Comparison of ENCODE assay signal across 18 cellular contexts in genomic region chr10:77527839-77528238, GRCh38.
DNase-seq lines count a peak whose midpoint lies in the region; ATAC-seq, FAIRE-seq and TF ChIP-seq lines count a peak whose summit lies in the region.
"Had no signal": no experiment of that assay in that cellular context is flagged by ENCODE, and none has a peak within 500 bp of the region (broad histone marks: within the 10 kb centered on the region; RNA-seq: fewer than 3 reads in every experiment).

No MANE protein-coding gene starts in this region.

- no peak for TF ChIP-seq EP300 in A549 (IDR thresholded peaks at IDR 0.05)

- CTCF ChIA-PET in A549 (lab: Yijun Ruan, JAX) = interaction anchor here (0.6 kb wide), 1 partner anchor 77 kb away, joined by 3 read pairs; no protein-coding TSS in a partner anchor

- H3K27ac ChIP-seq in A549 (peak overlapping the region in 1 of 2 experiments; percentile 58; a peak in 3 of 6 replicates), SJSA1 (peak overlapping the region; percentile 76; the same call in 1 of the 2 replicates), keratinocyte (ENCODE audit: control insufficient read depth, insufficient read depth, low read length) (no peak overlapping the region), skeletal muscle tissue (ENCODE audit: low read depth, low read length) (peak overlapping the region; percentile 74), prostate gland (no peak overlapping the region), coronary artery (peak overlapping the region in 1 of 2 donors; percentile 8)

- POLR2A ChIA-PET in A549 (lab: Yijun Ruan, JAX) = no interaction called here

- WGBS in A549 (ENCODE audit: missing lambda C conversion rate) = 91% methylated on average over 2 of the region's 2 CpGs
- 88% methylated on average over 2 of the region's 2 CpGs for WGBS in prostate gland

- H3K27me3 ChIP-seq in SJSA1 (replicated peaks) (no peaks in the 10 kb centered on the region), keratinocyte (ENCODE audit: control insufficient read depth, extremely low read depth, insufficient read depth, low read length) (no peaks in the 10 kb centered on the region), skeletal muscle tissue (ENCODE audit: control insufficient read depth in 3 of 3, insufficient read depth in 3 of 3, low read length in 3 of 3) (no peaks in the 10 kb centered on the region), prostate gland (replicated peaks; ENCODE audit: insufficient read depth) (no peaks in the 10 kb centered on the region)

- no peaks in the 10 kb centered on the region for H3K36me3 ChIP-seq in SJSA1
- H3K36me3 ChIP-seq in keratinocyte (ENCODE audit: control insufficient read depth in 2 of 2, extremely low read depth in 1 of 2, insufficient read depth in 2 of 2, low read length in 2 of 2) = no peaks in the 10 kb centered on the region
- H3K36me3 ChIP-seq in skeletal muscle tissue (ENCODE audit: control insufficient read depth in 3 of 3, insufficient read depth in 3 of 3, low read length in 3 of 3) = no peaks in the 10 kb centered on the region
- no peaks in the 10 kb centered on the region for H3K36me3 ChIP-seq in prostate gland

- TF ChIP-seq POLR2A in A549 (IDR thresholded peaks at IDR 0.05; ENCODE audit: low read length) = no peak
- TF ChIP-seq POLR2A in prostate gland (IDR thresholded peaks at IDR 0.05) = no peak

- TF ChIP-seq RAD21 in A549 (conservative IDR thresholded peaks at IDR 0.05 in 1 of 2, IDR thresholded peaks at IDR 0.05 in 1 of 2) = no peak

- H4K20me1 ChIP-seq in keratinocyte (ENCODE audit: control insufficient read depth, extremely low read depth, insufficient read depth, low read length) = no peaks in the 10 kb centered on the region

- no peak overlapping the region for H3K4me2 ChIP-seq in A549
- H3K4me2 ChIP-seq in keratinocyte (ENCODE audit: control insufficient read depth, extremely low read depth, insufficient read depth, low read depth, low read length) = no peak overlapping the region

- H3K4me3 ChIP-seq in A549 = no peak overlapping the region
- no peak overlapping the region for H3K4me3 ChIP-seq in SJSA1
- H3K4me3 ChIP-seq in keratinocyte (ENCODE audit: control insufficient read depth in 2 of 3, extremely low read depth in 1 of 3, insufficient read depth in 2 of 3, low read depth in 1 of 3, low read length in 3 of 3) = no peak overlapping the region
- no peak overlapping the region for H3K4me3 ChIP-seq in skeletal muscle tissue (ENCODE audit: low read length in 3 of 3)
- no peak overlapping the region for H3K4me3 ChIP-seq in foreskin fibroblast (ENCODE audit: low read depth in 1 of 2, low read length in 2 of 2)
- H3K4me3 ChIP-seq in prostate gland = no peak overlapping the region
- no peak overlapping the region for H3K4me3 ChIP-seq in coronary artery

- dilution Hi-C loops in keratinocyte (cut with MboI; ENCODE audit: extremely low pct_ligation_motif_present, low sequenced_read_pairs) = no loop called here

- H3K4me1 ChIP-seq in A549 = peaks cover 35% of the 10 kb centered on the region
- H3K4me1 ChIP-seq in SJSA1 (replicated peaks) = peaks cover 87% of the 10 kb centered on the region
- peaks cover 24% of the 10 kb centered on the region for H3K4me1 ChIP-seq in keratinocyte (ENCODE audit: control insufficient read depth, extremely low read depth, insufficient read depth, low read length)
- H3K4me1 ChIP-seq in skeletal muscle tissue (ENCODE audit: control insufficient read depth in 3 of 3, insufficient read depth in 3 of 3, low read length in 3 of 3) = peaks cover 48 to 85% (median 57%) of the 10 kb centered on the region in 3 donors
- H3K4me1 ChIP-seq in prostate gland (replicated peaks) = no peaks in the 10 kb centered on the region

- H2AFZ ChIP-seq in keratinocyte (ENCODE audit: control insufficient read depth, low read length) = no peak overlapping the region

- intact Hi-C loops in prostate gland (cut with DNase I) = no loop called here

- H3K79me2 ChIP-seq in keratinocyte (ENCODE audit: control insufficient read depth, insufficient read depth, low read length) = no peaks in the 10 kb centered on the region

- FAIRE-seq in A549 (lab: Jason Lieb, UNC) (no peak), keratinocyte (lab: Jason Lieb, UNC) (peak; percentile 44)
- FAIRE-seq: D721Med, GM19239 had no signal

- ATAC-seq in A549 = no peak
- ATAC-seq in GM21390 (IDR thresholded peaks at IDR 0.05; ENCODE audit: unreplicated experiment) = no peak

- H3K9ac ChIP-seq in keratinocyte (ENCODE audit: control insufficient read depth, extremely low read depth, insufficient read depth, low read length) (no peak overlapping the region), skeletal muscle tissue (ENCODE audit: low read depth in 1 of 3, low read length in 3 of 3) (peak overlapping the region in 2 of 3 donors; percentile 46 to 75)

- DNase-seq in A549 (ENCODE audit: low read depth in 1 of 2, low spot score in 1 of 2) = no peak
- DNase-seq in SJSA1 (ENCODE audit: low read depth in 1 of 2, low spot score in 2 of 2) = no peak
- DNase-seq in keratinocyte (ENCODE audit: low read depth, low spot score) = no peak
- DNase-seq in foreskin fibroblast = no peak
- no peak for DNase-seq in prostate gland (ENCODE audit: low spot score)
- DNase-seq in coronary artery (ENCODE audit: low spot score) = no peak
- DNase-seq: 8988T; CD8-positive, alpha-beta memory T cell; DMS79; HCEC 1CT; KG1; NCI-H2107; NCI-H2227 treated with DMSO at 0.1 percent for 48 hours; NCI-H524 had no signal

- no peak for TF ChIP-seq CTCF in A549 (IDR thresholded peaks at IDR 0.05)
- TF ChIP-seq CTCF in keratinocyte (optimal IDR thresholded peaks at IDR 0.05 in 1 of 3, IDR thresholded peaks at IDR 0.05 in 1 of 3, conservative IDR thresholded peaks at IDR 0.05 in 1 of 3; ENCODE audit: extremely low read depth in 1 of 3, insufficient read depth in 2 of 3, low read length in 3 of 3) = no peak
- no peak for TF ChIP-seq CTCF in foreskin fibroblast (IDR thresholded peaks at IDR 0.05; ENCODE audit: low read depth, low read length)
- no peak for TF ChIP-seq CTCF in prostate gland (IDR thresholded peaks at IDR 0.05)
- no peak for TF ChIP-seq CTCF in coronary artery (IDR thresholded peaks at IDR 0.05)

- H3K9me3 ChIP-seq in A549 = no peaks in the 10 kb centered on the region
- H3K9me3 ChIP-seq in SJSA1 (replicated peaks) = no peaks in the 10 kb centered on the region
- H3K9me3 ChIP-seq in keratinocyte (ENCODE audit: control insufficient read depth, low read depth, low read length) = no peaks in the 10 kb centered on the region
- H3K9me3 ChIP-seq in skeletal muscle tissue (ENCODE audit: control insufficient read depth in 3 of 3, low read length in 3 of 3) = no peaks in the 10 kb centered on the region
- H3K9me3 ChIP-seq in prostate gland = no peaks in the 10 kb centered on the region

- no peaks in the 10 kb centered on the region for H3K9me1 ChIP-seq in keratinocyte (ENCODE audit: control insufficient read depth, extremely low read depth, insufficient read depth, low read length)

TF ChIP-seq in A549, 52 proteins besides CTCF, POLR2A, EP300 and RAD21:
- TF ChIP-seq FOXS1 (CRISPR knock-in tag; IDR thresholded peaks at IDR 0.05) (no peak), CEBPB (IDR thresholded peaks at IDR 0.05) (no peak), BHLHE40 (IDR thresholded peaks at IDR 0.05; ENCODE audit: low read depth, low read length) (no peak), ZFP36 (IDR thresholded peaks at IDR 0.05; ENCODE audit: borderline replicate concordance, partially characterized antibody) (peak; percentile 21), PHF8 (IDR thresholded peaks at IDR 0.05; ENCODE audit: borderline replicate concordance, low read depth) (no peak)

Comparison
In these comparisons a context has a peak if more than half of its experiments do, and no peak if none do; other contexts are left out.
1. H3K27ac ChIP-seq: peak in SJSA1 (single experiment) and skeletal muscle tissue (single experiment); none in keratinocyte (single experiment) and prostate gland (0 of 2).